ENCODE assay signal across 6 cellular contexts in genomic region chr2:182754231-182754630, GRCh38.
"Had no signal": no experiment of that assay in that cellular context is flagged by ENCODE, and none has a peak within 500 bp of the region (broad histone marks: within the 10 kb centered on the region; RNA-seq: fewer than 3 reads in every experiment).

No MANE protein-coding gene starts in this region.

- H3K9me3 Mint-ChIP-seq: GM23338, H9, IgD-negative memory B cell had no signal

- H3K4me3 ChIP-seq: GM23338 had no signal

- H3K4me3 Mint-ChIP-seq: GM23338, H9, IgD-negative memory B cell had no signal

- DNase-seq: H9, HCEC 1CT, KBM-7 had no signal

- H3K27me3 Mint-ChIP-seq: IgD-negative memory B cell had no signal

- H3K27ac ChIP-seq: HL-60 had no signal

- H3K36me3 Mint-ChIP-seq: IgD-negative memory B cell had no signal

- H3K27ac Mint-ChIP-seq: GM23338, H9, IgD-negative memory B cell had no signal

- H3K4me1 Mint-ChIP-seq: GM23338, H9 had no signal
